Comparison of ENCODE assay signal across 9 cellular contexts in the genomic region with DNA sequence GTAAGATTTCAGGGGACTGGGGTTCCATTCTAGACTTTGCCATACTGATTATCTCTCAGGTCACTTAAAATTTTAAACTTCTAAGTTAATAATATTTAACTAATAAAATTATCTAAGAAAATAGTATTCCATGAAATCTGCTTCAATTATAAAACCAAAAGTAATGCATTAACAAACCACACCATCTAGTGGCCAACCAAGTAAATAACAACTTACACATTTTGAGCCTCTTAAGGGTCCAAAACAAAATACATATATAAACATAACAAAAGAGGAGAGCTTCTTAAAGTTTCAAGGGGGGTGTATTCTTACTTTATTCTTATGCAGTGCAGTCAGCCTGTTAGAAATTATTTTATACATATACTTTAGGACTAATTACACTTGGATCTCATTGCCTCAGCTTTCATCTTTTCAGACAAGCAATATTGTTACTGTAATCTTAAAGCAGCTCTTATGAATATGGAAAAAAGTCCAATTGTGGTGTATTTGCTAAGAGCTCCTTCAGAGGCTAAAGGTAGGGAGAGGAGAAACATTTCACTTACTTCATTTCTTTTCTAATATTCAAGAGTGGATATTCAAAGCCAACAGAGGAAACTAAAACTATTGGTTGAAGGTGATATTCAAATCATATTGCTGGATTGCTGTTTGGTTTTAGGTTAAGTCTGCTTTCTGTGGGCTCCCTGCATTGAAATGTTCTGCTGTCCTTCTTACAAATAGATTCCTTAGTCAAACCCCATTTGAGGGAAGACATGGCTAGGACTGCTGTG.
DNase-seq lines count a peak whose midpoint lies in the region; ATAC-seq, FAIRE-seq and TF ChIP-seq lines count a peak whose summit lies in the region.
"Had no signal": no experiment of that assay in that cellular context is flagged by ENCODE, and none has a peak within 500 bp of the region (broad histone marks: within the 10 kb centered on the region; RNA-seq: fewer than 3 reads in every experiment).

No MANE protein-coding gene starts in this region.

- H3K9me2 ChIP-seq in PC-3 (replicated peaks; ENCODE audit: low read length) = no peaks in the 10 kb centered on the region

- peak; percentile 33 for ATAC-seq in GM19023 (IDR thresholded peaks at IDR 0.05; ENCODE audit: unreplicated experiment)
- ATAC-seq in HG03135 (IDR thresholded peaks at IDR 0.05; ENCODE audit: unreplicated experiment) = peak; percentile 54
- no peak for ATAC-seq in PC-3

- no peak overlapping the region for H2AK5ac ChIP-seq in neuronal stem cell (ENCODE audit: low read depth, low read length)

- no peak overlapping the region for H4K91ac ChIP-seq in neuronal stem cell (ENCODE audit: low read depth, low read length, poor library complexity)

- intact Hi-C loops in Caco-2 (cut with micrococcal nuclease; ENCODE audit: unreplicated experiment) = loop anchor here (2.0 to 5.0 kb wide), 2 partner anchors 182 to 548 kb away; no protein-coding TSS in a partner anchor
- intact Hi-C loops in PC-3 (cut with micrococcal nuclease) = loop anchor here (5.0 kb wide), 2 partner anchors 487 to 797 kb away; no protein-coding TSS in a partner anchor

- no peaks in the 10 kb centered on the region for H3F3A ChIP-seq in PC-3 (ENCODE audit: low read length, unreplicated experiment)

- H3K79me1 ChIP-seq in neuronal stem cell (ENCODE audit: low read depth, low read length) = no peaks in the 10 kb centered on the region

- no peak overlapping the region for H4K8ac ChIP-seq in neuronal stem cell (ENCODE audit: low read depth, low read length)

- no peak overlapping the region for H3K4me2 ChIP-seq in PC-3 (ENCODE audit: low read length)
- no peak overlapping the region for H3K4me2 ChIP-seq in neuronal stem cell (ENCODE audit: insufficient read depth, low read length, poor library complexity, severe bottlenecking)

- H2BK5ac ChIP-seq in neuronal stem cell (ENCODE audit: low read length) = no peak overlapping the region

- TF ChIP-seq CTCF in Caco-2 (IDR thresholded peaks at IDR 0.05; ENCODE audit: insufficient read depth in 1 of 2, low read depth in 1 of 2, low read length in 1 of 2, severe bottlenecking in 1 of 2, unreplicated experiment in 1 of 2) (peak; percentile 57 to 59), PC-3 (conservative IDR thresholded peaks at IDR 0.05; ENCODE audit: low read depth, low read length) (peak; percentile 55)

- no peak overlapping the region for H3K4ac ChIP-seq in neuronal stem cell (ENCODE audit: low read length)

- FAIRE-seq in endometrium (lab: Jason Lieb, UNC) (peak; percentile 95), GM12891 (lab: Jason Lieb, UNC) (no peak)

- H3K9ac ChIP-seq in PC-3 (ENCODE audit: low read length) (no peak overlapping the region), neuronal stem cell (ENCODE audit: low read depth, low read length, poor library complexity) (no peak overlapping the region)

- H3K27ac Mint-ChIP-seq in Caco-2 (ENCODE audit: unreplicated experiment) = no peak overlapping the region
- H3K27ac Mint-ChIP-seq: T-helper 1 cell treated with Interleukin-12 subunit alpha and Interleukin-12 subunit beta and Interleukin-4 antibody, amounts not matched to agents 30 μg/mL and 1 μg/mL, for 36 hours had no signal

- no peak overlapping the region for H3K23ac ChIP-seq in neuronal stem cell (ENCODE audit: low read depth, low read length, poor library complexity)

- H3K14ac ChIP-seq in neuronal stem cell (ENCODE audit: low read length) = no peak overlapping the region

- POLR2A ChIA-PET in Caco-2 (lab: Charles Lee) (no interaction called here), PC-3 (lab: Charles Lee; ENCODE audit: unreplicated experiment) (no interaction called here)

- H2BK12ac ChIP-seq in neuronal stem cell (ENCODE audit: low read length) = no peak overlapping the region

- BruUV-seq in Caco-2 (replicated peaks; lab: Mats Ljungman, UMichigan) (no TSS peak), PC-3 (replicated peaks; lab: Mats Ljungman, UMichigan) (no TSS peak)

- H3K36me3 Mint-ChIP-seq in Caco-2 (ENCODE audit: insufficient read depth, unreplicated experiment) = peaks cover 6% of the 10 kb centered on the region

- H3K4me3 ChIP-seq in Caco-2 (ENCODE audit: low read depth, low read length) (no peak overlapping the region), PC-3 (ENCODE audit: low read length) (no peak overlapping the region), neuronal stem cell (ENCODE audit: low read length in 2 of 2) (no peak overlapping the region)

- H2BK120ac ChIP-seq in neuronal stem cell (ENCODE audit: low read depth, low read length) = no peak overlapping the region

- no peak overlapping the region for H3K4me3 Mint-ChIP-seq in Caco-2 (ENCODE audit: unreplicated experiment)
- H3K4me3 Mint-ChIP-seq: T-helper 1 cell treated with Interleukin-12 subunit alpha and Interleukin-12 subunit beta and Interleukin-4 antibody, amounts not matched to agents 30 μg/mL and 1 μg/mL, for 36 hours had no signal

- peaks cover 8% of the 10 kb centered on the region for H3K4me1 Mint-ChIP-seq in Caco-2 (ENCODE audit: low read depth, unreplicated experiment)

- no peaks in the 10 kb centered on the region; the same call in 1 of the 2 replicates for H3K4me1 ChIP-seq in Caco-2
- H3K4me1 ChIP-seq in PC-3 (ENCODE audit: insufficient read depth, low read length) = peaks cover 13% of the 10 kb centered on the region
- no peaks in the 10 kb centered on the region for H3K4me1 ChIP-seq in neuronal stem cell (ENCODE audit: control insufficient read depth in 2 of 2, insufficient read depth in 1 of 2, low read depth in 1 of 2, low read length in 2 of 2)

- no peak overlapping the region for H2BK15ac ChIP-seq in neuronal stem cell (ENCODE audit: low read length)

- H3K79me2 ChIP-seq in PC-3 (ENCODE audit: low read length) = no peaks in the 10 kb centered on the region

- H3K9me3 ChIP-seq in Caco-2 (no peaks in the 10 kb centered on the region), PC-3 (ENCODE audit: low read length) (no peaks in the 10 kb centered on the region), neuronal stem cell (replicated peaks in 1 of 2; ENCODE audit: control insufficient read depth in 2 of 2, insufficient read depth in 1 of 2, low read depth in 1 of 2, low read length in 2 of 2) (no peaks in the 10 kb centered on the region)

- no peak overlapping the region for H3K18ac ChIP-seq in neuronal stem cell (ENCODE audit: low read length)

- H3K27ac ChIP-seq in PC-3 (ENCODE audit: low read length) (no peak overlapping the region), neuronal stem cell (replicated peaks; ENCODE audit: low read length) (no peak overlapping the region)

- H3K9me3 Mint-ChIP-seq in Caco-2 (ENCODE audit: unreplicated experiment) = no peaks in the 10 kb centered on the region
- H3K9me3 Mint-ChIP-seq: T-helper 1 cell treated with Interleukin-12 subunit alpha and Interleukin-12 subunit beta and Interleukin-4 antibody, amounts not matched to agents 30 μg/mL and 1 μg/mL, for 36 hours had no signal

- H3K27me3 ChIP-seq in Caco-2 (replicated peaks; ENCODE audit: control insufficient read depth, insufficient read depth, low read length) = no peaks in the 10 kb centered on the region
- H3K27me3 ChIP-seq in PC-3 (ENCODE audit: low read length) = no peaks in the 10 kb centered on the region
- no peaks in the 10 kb centered on the region for H3K27me3 ChIP-seq in neuronal stem cell (ENCODE audit: control insufficient read depth in 3 of 3, insufficient read depth in 3 of 3, low read depth in 1 of 3, low read length in 3 of 3)

- H3K36me3 ChIP-seq in Caco-2 (ENCODE audit: control insufficient read depth, insufficient read depth, low read length) (no peaks in the 10 kb centered on the region), PC-3 (ENCODE audit: low read depth, low read length) (no peaks in the 10 kb centered on the region; the same call in 1 of the 2 replicates), neuronal stem cell (replicated peaks in 1 of 2; ENCODE audit: control insufficient read depth in 2 of 2, insufficient read depth in 2 of 2, low read length in 2 of 2) (peaks cover 0 to 29% of the 10 kb centered on the region in 2 donors)

- H3K27me3 Mint-ChIP-seq in Caco-2 (ENCODE audit: insufficient read depth, unreplicated experiment) = no peaks in the 10 kb centered on the region

- no peaks in the 10 kb centered on the region for H4K20me1 ChIP-seq in PC-3 (ENCODE audit: low read length)

- CTCF ChIA-PET in Caco-2 (lab: Charles Lee) (interaction anchor here (0.9 kb wide), 1 partner anchor 300 kb away, joined by 3 read pairs; no protein-coding TSS in a partner anchor), PC-3 (lab: Charles Lee) (interaction anchor here (0.6 kb wide), 1 partner anchor 563 kb away, joined by 3 read pairs; no protein-coding TSS in a partner anchor)

- H2AFZ ChIP-seq in PC-3 (ENCODE audit: low read length) = no peak overlapping the region
- no peak overlapping the region for H2AFZ ChIP-seq in neuronal stem cell (ENCODE audit: low read length)

- DNase-seq in Caco-2 (peak in 1 of 2 experiments; percentile 13), PC-3 (peak; percentile 41), neuronal stem cell (ENCODE audit: low spot score) (peak; percentile 3), GM12891 (ENCODE audit: insufficient read length, low spot score) (no peak)
- DNase-seq in activated T-cell treated with anti-CD3 and anti-CD28 coated beads, Interleukin-2, amount 50 U/mL, for 1 hour = no peak

- no peak for TF ChIP-seq POLR2A in GM12891 (IDR thresholded peaks at IDR 0.05; ENCODE audit: low read depth, low read length)

TF ChIP-seq in GM12891, 5 proteins besides CTCF, POLR2A, EP300 and RAD21:
- TF ChIP-seq POU2F2 (IDR thresholded peaks at IDR 0.05; ENCODE audit: low read depth, low read length) = no peak
- TF ChIP-seq PAX5 (IDR thresholded peaks at IDR 0.05; ENCODE audit: insufficient read depth, low read length, severe bottlenecking) = no peak
- TF ChIP-seq TAF1 (IDR thresholded peaks at IDR 0.05; ENCODE audit: low read depth, low read length) = no peak
- TF ChIP-seq POLR2AphosphoS5 (IDR thresholded peaks at IDR 0.05; ENCODE audit: low read depth, low read length) = no peak
- no peak for TF ChIP-seq SPI1 (IDR thresholded peaks at IDR 0.05; ENCODE audit: low read depth, low read length)

Comparison
In these comparisons a context has a peak if more than half of its experiments do, and no peak if none do; other contexts are left out.
1. DNase-seq: peak in PC-3 (single experiment) and neuronal stem cell (single experiment); none in GM12891 (single experiment) and activated T-cell treated with anti-CD3 and anti-CD28 coated beads, Interleukin-2, amount 50 U/mL, for 1 hour (single experiment).